1 cellular context compared by ENCODE assay signal in the genomic region with DNA sequence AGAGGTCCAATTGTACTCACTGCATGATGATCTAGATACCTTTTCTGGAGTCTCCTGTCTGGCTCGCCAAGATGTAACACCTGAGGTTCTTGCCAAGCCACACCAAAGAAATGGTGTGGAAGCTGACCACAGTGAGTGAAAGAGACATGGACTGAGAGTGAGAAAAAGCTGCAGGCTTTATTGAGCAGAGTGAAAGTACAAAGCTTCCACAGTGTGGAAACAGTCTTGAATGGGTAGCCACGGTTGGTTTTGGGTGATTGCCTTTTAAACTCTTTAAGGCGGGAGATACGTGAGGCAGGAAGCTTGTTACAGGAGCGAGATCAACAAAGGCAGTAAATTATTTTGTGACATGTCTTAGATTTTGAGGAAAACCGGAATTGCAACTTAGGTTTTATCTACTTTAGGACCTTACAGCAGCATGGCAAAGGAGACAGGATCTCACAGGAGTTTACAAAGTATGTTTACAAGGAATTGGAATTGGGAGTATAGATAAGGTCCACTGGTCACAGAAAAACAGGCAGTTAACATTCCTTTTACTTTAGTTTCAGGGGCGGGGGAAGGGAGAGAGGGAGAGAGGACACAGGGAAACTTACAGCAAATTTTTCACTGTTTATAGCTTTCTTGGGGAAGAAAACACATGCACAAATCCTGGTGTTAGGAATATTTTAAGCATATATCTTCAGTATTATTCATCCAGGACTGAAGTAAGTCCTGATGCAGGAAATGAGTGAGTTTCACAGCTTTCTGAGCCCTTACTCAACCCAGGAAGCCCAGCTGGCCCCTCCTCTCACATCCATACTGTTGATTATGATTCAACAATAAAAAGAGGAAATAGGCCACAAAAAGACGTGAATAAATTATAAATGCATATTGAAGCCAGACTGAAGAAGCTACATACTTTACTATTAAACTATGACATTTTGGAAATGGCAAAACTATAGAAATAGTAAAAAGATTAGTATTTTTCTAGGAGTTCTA.
TF ChIP-seq lines count a peak whose summit lies in the region.

No MANE protein-coding gene starts in this region.

TF ChIP-seq in GM12878, 131 proteins besides CTCF, POLR2A, EP300 and RAD21 (continued from another document):
- TF ChIP-seq, protein P1, sequence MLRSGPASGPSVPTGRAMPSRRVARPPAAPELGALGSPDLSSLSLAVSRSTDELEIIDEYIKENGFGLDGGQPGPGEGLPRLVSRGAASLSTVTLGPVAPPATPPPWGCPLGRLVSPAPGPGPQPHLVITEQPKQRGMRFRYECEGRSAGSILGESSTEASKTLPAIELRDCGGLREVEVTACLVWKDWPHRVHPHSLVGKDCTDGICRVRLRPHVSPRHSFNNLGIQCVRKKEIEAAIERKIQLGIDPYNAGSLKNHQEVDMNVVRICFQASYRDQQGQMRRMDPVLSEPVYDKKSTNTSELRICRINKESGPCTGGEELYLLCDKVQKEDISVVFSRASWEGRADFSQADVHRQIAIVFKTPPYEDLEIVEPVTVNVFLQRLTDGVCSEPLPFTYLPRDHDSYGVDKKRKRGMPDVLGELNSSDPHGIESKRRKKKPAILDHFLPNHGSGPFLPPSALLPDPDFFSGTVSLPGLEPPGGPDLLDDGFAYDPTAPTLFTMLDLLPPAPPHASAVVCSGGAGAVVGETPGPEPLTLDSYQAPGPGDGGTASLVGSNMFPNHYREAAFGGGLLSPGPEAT (IDR thresholded peaks at IDR 0.05; ENCODE audit: low read depth): 0 out of 2 replicates have a peak, but pooled peaks have one; percentile 14
TF ChIP-seq in GM12878: peak in this region for 4; not testable (repeated sequence) for 127.
